Comparison of ENCODE assay signal across 27 cellular contexts in genomic region chr15:59018833-59019232, GRCh38.
"Had no signal": no experiment of that assay in that cellular context is flagged by ENCODE, and none has a peak within 500 bp of the region (broad histone marks: within the 10 kb centered on the region; RNA-seq: fewer than 3 reads in every experiment).

No MANE protein-coding gene starts in this region.

- H3K27me3 Mint-ChIP-seq: effector memory CD8-positive, alpha-beta T cell; naive thymus-derived CD8-positive, alpha-beta T cell; stimulated activated memory B cell treated with anti-CD40 and anti-IgM and Interleukin-4, amounts not matched to agents 10 μg/mL and 1 μg/mL and 100 μg/mL, for 72 hours had no signal

- DNase-seq: cortex of kidney; effector memory CD8-positive, alpha-beta T cell; erythroblast; esophagus squamous epithelium; foreskin melanocyte; glutamatergic neuron; heart right ventricle; hippocampal formation; immature natural killer cell; left lung; mesendoderm; midbrain; occipital lobe; ovary; psoas muscle; right cardiac atrium; sigmoid colon; stimulated activated CD4-positive, alpha-beta T cell treated with anti-CD3 and anti-CD28 coated beads, Interleukin-2, amount 100 ng/mL, for 24 hours; stimulated activated CD4-positive, alpha-beta T cell treated with anti-CD3 and anti-CD28 coated beads, Interleukin-4, amount 100 ng/mL, for 24 hours; stimulated activated naive CD8-positive, alpha-beta T cell treated with anti-CD3 and anti-CD28 coated beads, Interleukin-15, Interleukin-2, amounts not matched to agents 100 U/mL and 50 U/mL, for 24 hours; substantia nigra; testis; upper lobe of right lung had no signal

- H3K9me3 Mint-ChIP-seq: effector memory CD8-positive, alpha-beta T cell; immature natural killer cell; naive thymus-derived CD8-positive, alpha-beta T cell; stimulated activated memory B cell treated with anti-CD40 and anti-IgM and Interleukin-4, amounts not matched to agents 10 μg/mL and 1 μg/mL and 100 μg/mL, for 72 hours had no signal

- H3K4me3 Mint-ChIP-seq: effector memory CD8-positive, alpha-beta T cell; immature natural killer cell; naive thymus-derived CD8-positive, alpha-beta T cell; stimulated activated memory B cell treated with anti-CD40 and anti-IgM and Interleukin-4, amounts not matched to agents 10 μg/mL and 1 μg/mL and 100 μg/mL, for 72 hours had no signal

- ATAC-seq: effector memory CD8-positive, alpha-beta T cell; heart right ventricle; left lung; psoas muscle; right cardiac atrium; stimulated activated memory B cell treated with anti-CD40 and anti-IgM and Interleukin-4, amounts not matched to agents 10 μg/mL and 1 μg/mL and 100 μg/mL, for 72 hours; stimulated activated naive CD8-positive, alpha-beta T cell treated with anti-CD3 and anti-CD28 coated beads, Interleukin-15, Interleukin-2, amounts not matched to agents 100 U/mL and 50 U/mL, for 24 hours; upper lobe of right lung had no signal

- H3K27ac Mint-ChIP-seq: effector memory CD8-positive, alpha-beta T cell; immature natural killer cell; naive thymus-derived CD8-positive, alpha-beta T cell; stimulated activated memory B cell treated with anti-CD40 and anti-IgM and Interleukin-4, amounts not matched to agents 10 μg/mL and 1 μg/mL and 100 μg/mL, for 72 hours had no signal

- H3K4me3 ChIP-seq: esophagus squamous epithelium, heart right ventricle, left lung, ovary, psoas muscle, sigmoid colon, testis, tibial nerve, upper lobe of right lung, vagina had no signal
